Comparison of ENCODE assay signal across 1 cellular context in the genomic region with DNA sequence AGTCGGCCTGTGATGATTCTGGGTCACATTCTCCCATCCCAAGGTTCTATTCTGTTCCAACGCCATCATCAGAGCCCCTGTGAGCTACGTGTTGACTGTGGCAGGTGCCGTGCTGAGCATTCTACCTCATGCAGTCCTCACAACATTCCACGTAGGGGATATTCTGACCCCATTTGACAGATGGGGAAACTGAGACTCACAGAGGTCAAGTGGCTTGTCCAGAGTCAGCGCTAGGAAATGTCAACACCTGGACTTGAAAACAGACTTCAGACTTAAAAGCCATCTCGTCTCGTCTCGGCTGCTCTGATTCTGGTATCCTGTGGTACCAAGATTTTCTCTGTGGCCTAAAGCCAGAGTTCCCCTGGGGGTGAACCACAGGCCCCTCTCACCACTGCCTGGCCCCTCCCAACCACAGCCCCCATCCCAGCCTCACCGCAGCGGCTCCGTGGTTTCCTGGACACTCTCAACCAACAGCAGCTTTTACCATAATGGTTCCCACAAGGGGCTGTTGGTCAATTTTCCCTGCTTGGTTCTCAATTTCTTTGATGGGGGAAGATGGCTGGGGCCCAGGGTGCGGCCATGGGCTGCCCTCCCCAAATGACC.
TF ChIP-seq lines count a peak whose summit lies in the region.

No MANE protein-coding gene starts in this region.

TF ChIP-seq in GM12878, 131 proteins besides CTCF, POLR2A, EP300 and RAD21 (continued from another document):
- TF ChIP-seq, protein P1, sequence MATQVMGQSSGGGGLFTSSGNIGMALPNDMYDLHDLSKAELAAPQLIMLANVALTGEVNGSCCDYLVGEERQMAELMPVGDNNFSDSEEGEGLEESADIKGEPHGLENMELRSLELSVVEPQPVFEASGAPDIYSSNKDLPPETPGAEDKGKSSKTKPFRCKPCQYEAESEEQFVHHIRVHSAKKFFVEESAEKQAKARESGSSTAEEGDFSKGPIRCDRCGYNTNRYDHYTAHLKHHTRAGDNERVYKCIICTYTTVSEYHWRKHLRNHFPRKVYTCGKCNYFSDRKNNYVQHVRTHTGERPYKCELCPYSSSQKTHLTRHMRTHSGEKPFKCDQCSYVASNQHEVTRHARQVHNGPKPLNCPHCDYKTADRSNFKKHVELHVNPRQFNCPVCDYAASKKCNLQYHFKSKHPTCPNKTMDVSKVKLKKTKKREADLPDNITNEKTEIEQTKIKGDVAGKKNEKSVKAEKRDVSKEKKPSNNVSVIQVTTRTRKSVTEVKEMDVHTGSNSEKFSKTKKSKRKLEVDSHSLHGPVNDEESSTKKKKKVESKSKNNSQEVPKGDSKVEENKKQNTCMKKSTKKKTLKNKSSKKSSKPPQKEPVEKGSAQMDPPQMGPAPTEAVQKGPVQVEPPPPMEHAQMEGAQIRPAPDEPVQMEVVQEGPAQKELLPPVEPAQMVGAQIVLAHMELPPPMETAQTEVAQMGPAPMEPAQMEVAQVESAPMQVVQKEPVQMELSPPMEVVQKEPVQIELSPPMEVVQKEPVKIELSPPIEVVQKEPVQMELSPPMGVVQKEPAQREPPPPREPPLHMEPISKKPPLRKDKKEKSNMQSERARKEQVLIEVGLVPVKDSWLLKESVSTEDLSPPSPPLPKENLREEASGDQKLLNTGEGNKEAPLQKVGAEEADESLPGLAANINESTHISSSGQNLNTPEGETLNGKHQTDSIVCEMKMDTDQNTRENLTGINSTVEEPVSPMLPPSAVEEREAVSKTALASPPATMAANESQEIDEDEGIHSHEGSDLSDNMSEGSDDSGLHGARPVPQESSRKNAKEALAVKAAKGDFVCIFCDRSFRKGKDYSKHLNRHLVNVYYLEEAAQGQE (IDR thresholded peaks at IDR 0.05; ENCODE audit: low read depth, low read length), result no peak
- TF ChIP-seq, protein P2, sequence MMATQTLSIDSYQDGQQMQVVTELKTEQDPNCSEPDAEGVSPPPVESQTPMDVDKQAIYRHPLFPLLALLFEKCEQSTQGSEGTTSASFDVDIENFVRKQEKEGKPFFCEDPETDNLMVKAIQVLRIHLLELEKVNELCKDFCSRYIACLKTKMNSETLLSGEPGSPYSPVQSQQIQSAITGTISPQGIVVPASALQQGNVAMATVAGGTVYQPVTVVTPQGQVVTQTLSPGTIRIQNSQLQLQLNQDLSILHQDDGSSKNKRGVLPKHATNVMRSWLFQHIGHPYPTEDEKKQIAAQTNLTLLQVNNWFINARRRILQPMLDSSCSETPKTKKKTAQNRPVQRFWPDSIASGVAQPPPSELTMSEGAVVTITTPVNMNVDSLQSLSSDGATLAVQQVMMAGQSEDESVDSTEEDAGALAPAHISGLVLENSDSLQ (IDR thresholded peaks at IDR 0.05), result no peak
- TF ChIP-seq WRNIP1 (IDR thresholded peaks at IDR 0.05; ENCODE audit: borderline replicate concordance, low read depth, low read length), result no peak
- peak; percentile 82 for TF ChIP-seq TCF3 (IDR thresholded peaks at IDR 0.05; ENCODE audit: borderline replicate concordance, insufficient read depth, low read depth, low read length)
- peak; percentile 99 for TF ChIP-seq CBFB (IDR thresholded peaks at IDR 0.05; ENCODE audit: low read depth)
- peak; percentile 40 to 73; a peak in 3 of 4 replicates for TF ChIP-seq IKZF2 (IDR thresholded peaks at IDR 0.05)
- TF ChIP-seq ZNF24 (IDR thresholded peaks at IDR 0.05), result no peak
- peak; percentile 90 for TF ChIP-seq NR2F1 (conservative IDR thresholded peaks at IDR 0.05)
- TF ChIP-seq POU2F2 (IDR thresholded peaks at IDR 0.05; ENCODE audit: borderline replicate concordance, low read depth, low read length), result peak; percentile 62; the same call in 1 of the 3 replicates
- no peak for TF ChIP-seq ZNF622 (IDR thresholded peaks at IDR 0.05)
- no peak for TF ChIP-seq BMI1 (IDR thresholded peaks at IDR 0.05; ENCODE audit: borderline replicate concordance)
- TF ChIP-seq YY1 (IDR thresholded peaks at IDR 0.05; ENCODE audit: low read depth, low read length), result no peak
- TF ChIP-seq, protein P3, sequence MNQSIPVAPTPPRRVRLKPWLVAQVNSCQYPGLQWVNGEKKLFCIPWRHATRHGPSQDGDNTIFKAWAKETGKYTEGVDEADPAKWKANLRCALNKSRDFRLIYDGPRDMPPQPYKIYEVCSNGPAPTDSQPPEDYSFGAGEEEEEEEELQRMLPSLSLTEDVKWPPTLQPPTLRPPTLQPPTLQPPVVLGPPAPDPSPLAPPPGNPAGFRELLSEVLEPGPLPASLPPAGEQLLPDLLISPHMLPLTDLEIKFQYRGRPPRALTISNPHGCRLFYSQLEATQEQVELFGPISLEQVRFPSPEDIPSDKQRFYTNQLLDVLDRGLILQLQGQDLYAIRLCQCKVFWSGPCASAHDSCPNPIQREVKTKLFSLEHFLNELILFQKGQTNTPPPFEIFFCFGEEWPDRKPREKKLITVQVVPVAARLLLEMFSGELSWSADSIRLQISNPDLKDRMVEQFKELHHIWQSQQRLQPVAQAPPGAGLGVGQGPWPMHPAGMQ (IDR thresholded peaks at IDR 0.05; ENCODE audit: borderline replicate concordance), result 0 out of 2 replicates have a peak, but pooled peaks have one; percentile 41
- TF ChIP-seq EGR1 (IDR thresholded peaks at IDR 0.05; ENCODE audit: borderline replicate concordance in 1 of 2, low read depth in 2 of 2, low read length in 2 of 2), result no peak
- no peak for TF ChIP-seq ASH2L (IDR thresholded peaks at IDR 0.05; ENCODE audit: borderline replicate concordance, low read depth)
- no peak for TF ChIP-seq POLR2AphosphoS5 (IDR thresholded peaks at IDR 0.05; ENCODE audit: low read length)
- no peak for TF ChIP-seq JUND (IDR thresholded peaks at IDR 0.05; ENCODE audit: low read depth, low read length)
- TF ChIP-seq, protein P4, sequence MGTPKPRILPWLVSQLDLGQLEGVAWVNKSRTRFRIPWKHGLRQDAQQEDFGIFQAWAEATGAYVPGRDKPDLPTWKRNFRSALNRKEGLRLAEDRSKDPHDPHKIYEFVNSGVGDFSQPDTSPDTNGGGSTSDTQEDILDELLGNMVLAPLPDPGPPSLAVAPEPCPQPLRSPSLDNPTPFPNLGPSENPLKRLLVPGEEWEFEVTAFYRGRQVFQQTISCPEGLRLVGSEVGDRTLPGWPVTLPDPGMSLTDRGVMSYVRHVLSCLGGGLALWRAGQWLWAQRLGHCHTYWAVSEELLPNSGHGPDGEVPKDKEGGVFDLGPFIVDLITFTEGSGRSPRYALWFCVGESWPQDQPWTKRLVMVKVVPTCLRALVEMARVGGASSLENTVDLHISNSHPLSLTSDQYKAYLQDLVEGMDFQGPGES (IDR thresholded peaks at IDR 0.05), result no peak
- TF ChIP-seq, protein P5, sequence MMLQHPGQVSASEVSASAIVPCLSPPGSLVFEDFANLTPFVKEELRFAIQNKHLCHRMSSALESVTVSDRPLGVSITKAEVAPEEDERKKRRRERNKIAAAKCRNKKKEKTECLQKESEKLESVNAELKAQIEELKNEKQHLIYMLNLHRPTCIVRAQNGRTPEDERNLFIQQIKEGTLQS (IDR thresholded peaks at IDR 0.05; ENCODE audit: borderline replicate concordance, extremely low read depth, low read depth, low read length), result no peak
- no peak for TF ChIP-seq NR2C1 (IDR thresholded peaks at IDR 0.05)
- TF ChIP-seq POLR2AphosphoS2 (IDR thresholded peaks at IDR 0.05; ENCODE audit: low read depth, low read length), result no peak
- TF ChIP-seq SREBF2 (IDR thresholded peaks at IDR 0.05; ENCODE audit: low read length), result no peak
- TF ChIP-seq RB1 (IDR thresholded peaks at IDR 0.05; ENCODE audit: borderline replicate concordance), result no peak
- TF ChIP-seq PML (IDR thresholded peaks at IDR 0.05; ENCODE audit: low read length), result no peak
- TF ChIP-seq GATAD2B (conservative IDR thresholded peaks at IDR 0.05; ENCODE audit: low read depth), result no peak
- TF ChIP-seq NBN (IDR thresholded peaks at IDR 0.05), result 0 out of 2 replicates have a peak, but pooled peaks have one; percentile 41
- no peak for TF ChIP-seq ZSCAN29 (IDR thresholded peaks at IDR 0.05)
- TF ChIP-seq SMAD1 (IDR thresholded peaks at IDR 0.05; ENCODE audit: low read depth, partially characterized antibody), result no peak
- TF ChIP-seq STAT1 (conservative IDR thresholded peaks at IDR 0.05), result no peak
- TF ChIP-seq SPI1 (IDR thresholded peaks at IDR 0.05; ENCODE audit: borderline replicate concordance, insufficient read depth, low read depth, low read length), result no peak
- TF ChIP-seq, protein P6, sequence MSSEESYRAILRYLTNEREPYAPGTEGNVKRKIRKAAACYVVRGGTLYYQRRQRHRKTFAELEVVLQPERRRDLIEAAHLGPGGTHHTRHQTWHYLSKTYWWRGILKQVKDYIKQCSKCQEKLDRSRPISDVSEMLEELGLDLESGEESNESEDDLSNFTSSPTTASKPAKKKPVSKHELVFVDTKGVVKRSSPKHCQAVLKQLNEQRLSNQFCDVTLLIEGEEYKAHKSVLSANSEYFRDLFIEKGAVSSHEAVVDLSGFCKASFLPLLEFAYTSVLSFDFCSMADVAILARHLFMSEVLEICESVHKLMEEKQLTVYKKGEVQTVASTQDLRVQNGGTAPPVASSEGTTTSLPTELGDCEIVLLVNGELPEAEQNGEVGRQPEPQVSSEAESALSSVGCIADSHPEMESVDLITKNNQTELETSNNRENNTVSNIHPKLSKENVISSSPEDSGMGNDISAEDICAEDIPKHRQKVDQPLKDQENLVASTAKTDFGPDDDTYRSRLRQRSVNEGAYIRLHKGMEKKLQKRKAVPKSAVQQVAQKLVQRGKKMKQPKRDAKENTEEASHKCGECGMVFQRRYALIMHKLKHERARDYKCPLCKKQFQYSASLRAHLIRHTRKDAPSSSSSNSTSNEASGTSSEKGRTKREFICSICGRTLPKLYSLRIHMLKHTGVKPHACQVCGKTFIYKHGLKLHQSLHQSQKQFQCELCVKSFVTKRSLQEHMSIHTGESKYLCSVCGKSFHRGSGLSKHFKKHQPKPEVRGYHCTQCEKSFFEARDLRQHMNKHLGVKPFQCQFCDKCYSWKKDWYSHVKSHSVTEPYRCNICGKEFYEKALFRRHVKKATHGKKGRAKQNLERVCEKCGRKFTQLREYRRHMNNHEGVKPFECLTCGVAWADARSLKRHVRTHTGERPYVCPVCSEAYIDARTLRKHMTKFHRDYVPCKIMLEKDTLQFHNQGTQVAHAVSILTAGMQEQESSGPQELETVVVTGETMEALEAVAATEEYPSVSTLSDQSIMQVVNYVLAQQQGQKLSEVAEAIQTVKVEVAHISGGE (CRISPR knock-in tag; IDR thresholded peaks at IDR 0.05), result no peak
- TF ChIP-seq RCOR1 (conservative IDR thresholded peaks at IDR 0.05; ENCODE audit: low read depth, low read length), result no peak
- TF ChIP-seq CHD1 (IDR thresholded peaks at IDR 0.05; ENCODE audit: low read depth, low read length), result no peak
- TF ChIP-seq KDM1A (IDR thresholded peaks at IDR 0.05; ENCODE audit: borderline replicate concordance), result no peak
